1 cellular context compared by ENCODE assay signal in genomic region chr2:182918961-182919360, GRCh38.
TF ChIP-seq lines count a peak whose summit lies in the region.

No MANE protein-coding gene starts in this region.

TF ChIP-seq in HepG2, 621 proteins besides CTCF, POLR2A, EP300 and RAD21 (continued from another document):
- TF ChIP-seq LBX2 (CRISPR knock-in tag; IDR thresholded peaks at IDR 0.05; ENCODE audit: borderline replicate concordance) (no peak), ZNF329 (CRISPR knock-in tag; IDR thresholded peaks at IDR 0.05; ENCODE audit: low read depth) (no peak), MAFK (conservative IDR thresholded peaks at IDR 0.05 in 1 of 2, IDR thresholded peaks at IDR 0.05 in 1 of 2; ENCODE audit: low read length in 2 of 2) (peak; percentile 64 to 84), PHF8 (CRISPR knock-in tag; IDR thresholded peaks at IDR 0.05) (no peak)
